Comparison of ENCODE assay signal across 1 cellular context in the genomic region with DNA sequence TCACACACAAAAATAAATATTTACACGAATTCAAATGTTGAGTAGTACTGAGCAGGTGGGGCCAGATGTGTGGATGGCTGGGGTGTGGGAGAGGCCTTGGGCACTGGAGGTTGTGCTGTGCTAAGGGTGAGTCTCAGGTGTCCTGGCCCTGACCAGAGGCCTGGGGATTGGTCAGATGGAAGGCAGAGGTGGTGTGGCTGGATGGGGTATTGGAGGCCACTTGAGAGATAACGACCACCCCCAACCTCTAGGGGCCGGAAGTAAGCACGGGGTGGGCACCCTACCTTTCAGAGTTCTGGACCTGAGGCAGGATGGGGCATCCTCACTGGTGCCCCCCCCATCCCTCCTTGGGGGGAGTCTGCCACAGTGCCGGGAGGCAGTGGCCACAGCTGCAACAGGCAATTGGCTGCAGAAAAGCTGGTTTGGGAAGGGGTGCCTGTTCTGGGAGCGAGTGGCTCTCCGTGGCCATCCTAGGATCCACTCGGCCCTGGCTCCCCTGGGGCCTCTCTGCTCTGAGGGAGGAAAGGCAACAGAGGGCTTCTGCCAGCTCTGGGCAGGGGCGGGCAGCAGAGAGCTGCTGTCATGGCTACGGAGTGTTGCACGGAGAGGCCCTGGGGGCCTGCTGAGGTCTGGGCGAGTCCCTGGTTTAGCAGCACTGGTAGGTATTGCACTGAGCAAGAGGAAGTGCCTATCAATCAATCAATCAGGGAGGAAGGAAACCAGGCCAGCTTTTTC.
TF ChIP-seq lines count a peak whose summit lies in the region.

No MANE protein-coding gene starts in this region.

TF ChIP-seq in HepG2, 621 proteins besides CTCF, POLR2A, EP300 and RAD21 (continued from another document):
- no peak for TF ChIP-seq ZNF768 (CRISPR knock-in tag; IDR thresholded peaks at IDR 0.05)
- TF ChIP-seq, protein P1, sequence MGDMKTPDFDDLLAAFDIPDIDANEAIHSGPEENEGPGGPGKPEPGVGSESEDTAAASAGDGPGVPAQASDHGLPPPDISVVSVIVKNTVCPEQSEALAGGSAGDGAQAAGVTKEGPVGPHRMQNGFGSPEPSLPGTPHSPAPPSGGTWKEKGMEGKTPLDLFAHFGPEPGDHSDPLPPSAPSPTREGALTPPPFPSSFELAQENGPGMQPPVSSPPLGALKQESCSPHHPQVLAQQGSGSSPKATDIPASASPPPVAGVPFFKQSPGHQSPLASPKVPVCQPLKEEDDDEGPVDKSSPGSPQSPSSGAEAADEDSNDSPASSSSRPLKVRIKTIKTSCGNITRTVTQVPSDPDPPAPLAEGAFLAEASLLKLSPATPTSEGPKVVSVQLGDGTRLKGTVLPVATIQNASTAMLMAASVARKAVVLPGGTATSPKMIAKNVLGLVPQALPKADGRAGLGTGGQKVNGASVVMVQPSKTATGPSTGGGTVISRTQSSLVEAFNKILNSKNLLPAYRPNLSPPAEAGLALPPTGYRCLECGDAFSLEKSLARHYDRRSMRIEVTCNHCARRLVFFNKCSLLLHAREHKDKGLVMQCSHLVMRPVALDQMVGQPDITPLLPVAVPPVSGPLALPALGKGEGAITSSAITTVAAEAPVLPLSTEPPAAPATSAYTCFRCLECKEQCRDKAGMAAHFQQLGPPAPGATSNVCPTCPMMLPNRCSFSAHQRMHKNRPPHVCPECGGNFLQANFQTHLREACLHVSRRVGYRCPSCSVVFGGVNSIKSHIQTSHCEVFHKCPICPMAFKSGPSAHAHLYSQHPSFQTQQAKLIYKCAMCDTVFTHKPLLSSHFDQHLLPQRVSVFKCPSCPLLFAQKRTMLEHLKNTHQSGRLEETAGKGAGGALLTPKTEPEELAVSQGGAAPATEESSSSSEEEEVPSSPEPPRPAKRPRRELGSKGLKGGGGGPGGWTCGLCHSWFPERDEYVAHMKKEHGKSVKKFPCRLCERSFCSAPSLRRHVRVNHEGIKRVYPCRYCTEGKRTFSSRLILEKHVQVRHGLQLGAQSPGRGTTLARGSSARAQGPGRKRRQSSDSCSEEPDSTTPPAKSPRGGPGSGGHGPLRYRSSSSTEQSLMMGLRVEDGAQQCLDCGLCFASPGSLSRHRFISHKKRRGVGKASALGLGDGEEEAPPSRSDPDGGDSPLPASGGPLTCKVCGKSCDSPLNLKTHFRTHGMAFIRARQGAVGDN (CRISPR knock-in tag; IDR thresholded peaks at IDR 0.05): peak; percentile 40
- TF ChIP-seq, protein P2, sequence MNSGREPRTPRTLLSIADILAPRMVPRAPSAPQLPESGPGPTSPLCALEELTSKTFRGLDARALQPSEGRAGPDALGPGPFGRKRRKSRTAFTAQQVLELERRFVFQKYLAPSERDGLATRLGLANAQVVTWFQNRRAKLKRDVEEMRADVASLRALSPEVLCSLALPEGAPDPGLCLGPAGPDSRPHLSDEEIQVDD (CRISPR knock-in tag; IDR thresholded peaks at IDR 0.05; ENCODE audit: borderline replicate concordance): 0 out of 2 replicates have a peak, but pooled peaks have one; percentile 19
- TF ChIP-seq, protein P3, sequence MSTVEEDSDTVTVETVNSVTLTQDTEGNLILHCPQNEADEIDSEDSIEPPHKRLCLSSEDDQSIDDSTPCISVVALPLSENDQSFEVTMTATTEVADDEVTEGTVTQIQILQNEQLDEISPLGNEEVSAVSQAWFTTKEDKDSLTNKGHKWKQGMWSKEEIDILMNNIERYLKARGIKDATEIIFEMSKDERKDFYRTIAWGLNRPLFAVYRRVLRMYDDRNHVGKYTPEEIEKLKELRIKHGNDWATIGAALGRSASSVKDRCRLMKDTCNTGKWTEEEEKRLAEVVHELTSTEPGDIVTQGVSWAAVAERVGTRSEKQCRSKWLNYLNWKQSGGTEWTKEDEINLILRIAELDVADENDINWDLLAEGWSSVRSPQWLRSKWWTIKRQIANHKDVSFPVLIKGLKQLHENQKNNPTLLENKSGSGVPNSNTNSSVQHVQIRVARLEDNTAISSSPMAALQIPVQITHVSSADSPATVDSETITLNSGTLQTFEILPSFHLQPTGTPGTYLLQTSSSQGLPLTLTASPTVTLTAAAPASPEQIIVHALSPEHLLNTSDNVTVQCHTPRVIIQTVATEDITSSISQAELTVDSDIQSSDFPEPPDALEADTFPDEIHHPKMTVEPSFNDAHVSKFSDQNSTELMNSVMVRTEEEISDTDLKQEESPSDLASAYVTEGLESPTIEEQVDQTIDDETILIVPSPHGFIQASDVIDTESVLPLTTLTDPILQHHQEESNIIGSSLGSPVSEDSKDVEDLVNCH (CRISPR knock-in tag; IDR thresholded peaks at IDR 0.05): no peak
- TF ChIP-seq ZNF160 (CRISPR knock-in tag; IDR thresholded peaks at IDR 0.05): 0 out of 2 replicates have a peak, but pooled peaks have one; percentile 34
- TF ChIP-seq SOX6 (IDR thresholded peaks at IDR 0.05): no peak
- TF ChIP-seq SOX6 (CRISPR knock-in tag; IDR thresholded peaks at IDR 0.05): no peak
- TF ChIP-seq, protein P4, sequence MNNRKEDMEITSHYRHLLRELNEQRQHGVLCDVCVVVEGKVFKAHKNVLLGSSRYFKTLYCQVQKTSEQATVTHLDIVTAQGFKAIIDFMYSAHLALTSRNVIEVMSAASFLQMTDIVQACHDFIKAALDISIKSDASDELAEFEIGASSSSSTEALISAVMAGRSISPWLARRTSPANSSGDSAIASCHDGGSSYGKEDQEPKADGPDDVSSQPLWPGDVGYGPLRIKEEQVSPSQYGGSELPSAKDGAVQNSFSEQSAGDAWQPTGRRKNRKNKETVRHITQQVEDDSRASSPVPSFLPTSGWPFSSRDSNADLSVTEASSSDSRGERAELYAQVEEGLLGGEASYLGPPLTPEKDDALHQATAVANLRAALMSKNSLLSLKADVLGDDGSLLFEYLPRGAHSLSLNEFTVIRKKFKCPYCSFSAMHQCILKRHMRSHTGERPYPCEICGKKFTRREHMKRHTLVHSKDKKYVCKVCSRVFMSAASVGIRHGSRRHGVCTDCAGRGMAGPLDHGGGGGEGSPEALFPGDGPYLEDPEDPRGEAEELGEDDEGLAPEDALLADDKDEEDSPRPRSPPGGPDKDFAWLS (CRISPR knock-in tag; IDR thresholded peaks at IDR 0.05; ENCODE audit: borderline replicate concordance): no peak
- TF ChIP-seq POLR2AphosphoS2 (IDR thresholded peaks at IDR 0.05; ENCODE audit: low read depth, low read length): peak; percentile 29; the same call in 1 of the 2 replicates
- TF ChIP-seq ZNF790 (CRISPR knock-in tag; IDR thresholded peaks at IDR 0.05; ENCODE audit: borderline replicate concordance): no peak
- TF ChIP-seq, protein P5, sequence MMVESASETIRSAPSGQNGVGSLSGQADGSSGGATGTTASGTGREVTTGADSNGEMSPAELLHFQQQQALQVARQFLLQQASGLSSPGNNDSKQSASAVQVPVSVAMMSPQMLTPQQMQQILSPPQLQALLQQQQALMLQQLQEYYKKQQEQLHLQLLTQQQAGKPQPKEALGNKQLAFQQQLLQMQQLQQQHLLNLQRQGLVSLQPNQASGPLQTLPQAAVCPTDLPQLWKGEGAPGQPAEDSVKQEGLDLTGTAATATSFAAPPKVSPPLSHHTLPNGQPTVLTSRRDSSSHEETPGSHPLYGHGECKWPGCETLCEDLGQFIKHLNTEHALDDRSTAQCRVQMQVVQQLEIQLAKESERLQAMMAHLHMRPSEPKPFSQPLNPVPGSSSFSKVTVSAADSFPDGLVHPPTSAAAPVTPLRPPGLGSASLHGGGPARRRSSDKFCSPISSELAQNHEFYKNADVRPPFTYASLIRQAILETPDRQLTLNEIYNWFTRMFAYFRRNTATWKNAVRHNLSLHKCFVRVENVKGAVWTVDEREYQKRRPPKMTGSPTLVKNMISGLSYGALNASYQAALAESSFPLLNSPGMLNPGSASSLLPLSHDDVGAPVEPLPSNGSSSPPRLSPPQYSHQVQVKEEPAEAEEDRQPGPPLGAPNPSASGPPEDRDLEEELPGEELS (CRISPR knock-in tag; IDR thresholded peaks at IDR 0.05): 0 out of 2 replicates have a peak, but pooled peaks have one; percentile 12
- peak; percentile 96 for TF ChIP-seq AGO2 (optimal IDR thresholded peaks at IDR 0.05; ENCODE audit: low read depth, low read length)
- TF ChIP-seq RBM22 (optimal IDR thresholded peaks at IDR 0.05; ENCODE audit: low read length): peak; percentile 98
- TF ChIP-seq IRX3 (CRISPR knock-in tag; IDR thresholded peaks at IDR 0.05; ENCODE audit: borderline replicate concordance, low read depth): no peak
- 0 out of 2 replicates have a peak, but pooled peaks have one; percentile 18 for TF ChIP-seq KDM2A (CRISPR knock-in tag; IDR thresholded peaks at IDR 0.05; ENCODE audit: borderline replicate concordance, low read depth)
